Comparison of ENCODE assay signal across 10 cellular contexts in genomic region chr6:44062771-44063560, GRCh38.
DNase-seq lines count a peak whose midpoint lies in the region; ATAC-seq and TF ChIP-seq lines count a peak whose summit lies in the region.
"Had no signal": no experiment of that assay in that cellular context is flagged by ENCODE, and none has a peak within 500 bp of the region (broad histone marks: within the 10 kb centered on the region; RNA-seq: fewer than 3 reads in every experiment).

No MANE protein-coding gene starts in this region.

- H3K9me3 Mint-ChIP-seq in progenitor cell of endocrine pancreas (ENCODE audit: low read depth) = peaks cover 3% of the 10 kb centered on the region

- no peaks in the 10 kb centered on the region for H3K4me1 Mint-ChIP-seq in progenitor cell of endocrine pancreas (ENCODE audit: low read depth)

- intact Hi-C loops in Panc1 (cut with micrococcal nuclease; ENCODE audit: unreplicated experiment) = no loop called here

- no peak for TF ChIP-seq POLR2A in erythroblast (IDR thresholded peaks at IDR 0.05; ENCODE audit: low read length)

- H3K4me3 Mint-ChIP-seq in progenitor cell of endocrine pancreas (ENCODE audit: low read depth) = no peak overlapping the region

- peaks cover 30% of the 10 kb centered on the region for H3K4me1 ChIP-seq in Panc1 (ENCODE audit: control insufficient read depth, insufficient read depth, low read length)

- peak; percentile 23 for DNase-seq in G401 (ENCODE audit: low spot score)
- no peak for DNase-seq in Panc1 (ENCODE audit: low read depth, low spot score)
- no peak for DNase-seq in epithelial cell of prostate (ENCODE audit: low read depth, low spot score)
- no peak for DNase-seq in progenitor cell of endocrine pancreas (ENCODE audit: low spot score, unreplicated experiment)
- no peak for DNase-seq in SW480 (ENCODE audit: low spot score)
- DNase-seq in erythroblast (lab: John Stamatoyannopoulos, UW) = no peak
- DNase-seq: anterior cingulate cortex, NCI-H1694 had no signal

- ATAC-seq in Panc1 (no peak), HG03521 (IDR thresholded peaks at IDR 0.05; ENCODE audit: unreplicated experiment) (no peak), GM19452 (IDR thresholded peaks at IDR 0.05; ENCODE audit: unreplicated experiment) (no peak)

- H3K36me3 Mint-ChIP-seq in progenitor cell of endocrine pancreas (ENCODE audit: insufficient read depth) = no peaks in the 10 kb centered on the region

- BruUV-seq in Panc1 (replicated peaks; lab: Mats Ljungman, UMichigan) = no TSS peak

- CTCF ChIA-PET in Panc1 (lab: Charles Lee) = interaction anchor here (1.4 kb wide), 1 partner anchor 20 kb away, joined by 3 read pairs; no protein-coding TSS in a partner anchor

- H3K27ac ChIP-seq in Panc1 (ENCODE audit: low read length) (peak overlapping the region; percentile 51; the same call in 1 of the 2 replicates), epithelial cell of prostate (peak overlapping the region; percentile 100)

- H3K27ac Mint-ChIP-seq in progenitor cell of endocrine pancreas = no peak overlapping the region

- no peaks in the 10 kb centered on the region for H3K36me3 ChIP-seq in Panc1 (ENCODE audit: control insufficient read depth, insufficient read depth, low read length)

- POLR2A ChIA-PET in Panc1 (lab: Charles Lee) = no interaction called here

- no peaks in the 10 kb centered on the region for H3K27me3 ChIP-seq in Panc1 (ENCODE audit: control insufficient read depth, insufficient read depth, low read length)

- no peak overlapping the region for H3K4me3 ChIP-seq in Panc1 (ENCODE audit: low read depth in 2 of 2, low read length in 2 of 2)

- peaks cover 7% of the 10 kb centered on the region; the same call in 1 of the 2 replicates for H3K9me3 ChIP-seq in Panc1 (ENCODE audit: control insufficient read depth, insufficient read depth, low read depth, low read length)

- in situ Hi-C loops in G401 (cut with HindIII; ENCODE audit: low sequenced_read_pairs) (no loop called here), Panc1 (cut with HindIII; ENCODE audit: low pct_unique_long_range_greater_than_20kb, low sequenced_read_pairs) (no loop called here)

- peaks cover 8% of the 10 kb centered on the region for H3K27me3 Mint-ChIP-seq in progenitor cell of endocrine pancreas

- TF ChIP-seq CTCF in Panc1 (IDR thresholded peaks at IDR 0.05) (no peak; the same call in 1 of the 2 replicates), progenitor cell of endocrine pancreas (IDR thresholded peaks at IDR 0.05; ENCODE audit: unreplicated experiment) (peak; percentile 51)
